Comparison of ENCODE assay signal across 20 cellular contexts in the genomic region with DNA sequence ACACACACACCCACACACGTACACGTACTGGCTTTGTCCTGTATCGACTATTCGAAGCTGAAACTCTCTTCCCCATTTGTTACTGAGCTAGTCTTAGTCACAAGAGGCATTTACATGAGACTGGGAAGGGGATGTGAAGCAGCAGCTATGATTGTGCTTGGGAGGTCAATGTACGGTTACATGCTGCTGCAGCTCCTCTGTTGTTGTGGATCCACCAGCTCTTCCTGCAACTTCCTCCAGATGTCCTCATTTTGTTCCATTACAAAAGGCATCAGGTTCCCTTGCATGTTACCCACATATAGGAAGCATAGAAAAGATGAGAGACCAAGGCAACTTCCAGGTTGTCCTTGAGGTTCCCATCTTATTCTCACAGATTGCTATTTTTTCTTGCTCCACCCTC.
DNase-seq lines count a peak whose midpoint lies in the region; ATAC-seq, FAIRE-seq and TF ChIP-seq lines count a peak whose summit lies in the region.
"Had no signal": no experiment of that assay in that cellular context is flagged by ENCODE, and none has a peak within 500 bp of the region (broad histone marks: within the 10 kb centered on the region; RNA-seq: fewer than 3 reads in every experiment).

No MANE protein-coding gene starts in this region.

- H3K4me3 ChIP-seq in cardiac fibroblast (replicated peaks in 1 of 2; ENCODE audit: low read depth in 2 of 2, low read length in 2 of 2): no peak overlapping the region
- no peak overlapping the region for H3K4me3 ChIP-seq in HepG2 (replicated peaks in 1 of 3; ENCODE audit: insufficient read depth in 1 of 3, low read depth in 2 of 3, low read length in 3 of 3)
- H3K4me3 ChIP-seq: BLaER1, tibial nerve had no signal

- DNase-seq in ELR (ENCODE audit: low read depth): peak; percentile 10
- peak; percentile 9 for DNase-seq in M059J (ENCODE audit: low read depth)
- DNase-seq in cardiac fibroblast (ENCODE audit: low read depth in 2 of 2): peak in 1 of 2 donors; percentile 20
- peak; percentile 6 for DNase-seq in HepG2 (ENCODE audit: low spot score)
- no peak for DNase-seq in NCI-H187 treated with DMSO at 0.1 percent for 48 hours (lab: John Stamatoyannopoulos, UW)
- DNase-seq in effector memory CD8-positive, alpha-beta T cell: no peak
- DNase-seq in occipital lobe (lab: John Stamatoyannopoulos, UW): no peak
- DNase-seq: activated CD4-positive, alpha-beta T cell treated with anti-CD3 and anti-CD28 coated beads for 48 hours; activated naive CD8-positive, alpha-beta T cell treated with anti-CD3 and anti-CD28 coated beads for 36 hours; activated T-cell treated with anti-CD3 and anti-CD28 coated beads, Interleukin-2, amount 50 U/mL, for 1 hour; DMS79; left ventricle myocardium superior; naive thymus-derived CD8-positive, alpha-beta T cell; retina; stimulated activated CD4-positive, alpha-beta T cell treated with anti-CD3 and anti-CD28 coated beads, Interleukin-2, amount 100 ng/mL, for 48 hours had no signal

- H3K36me3 ChIP-seq in HepG2 (replicated peaks in 1 of 2; ENCODE audit: control insufficient read depth in 1 of 2, insufficient read depth in 2 of 2, low read length in 2 of 2): no peaks in the 10 kb centered on the region
- H3K36me3 ChIP-seq: BLaER1, tibial nerve had no signal

- intact Hi-C loops in HepG2 (cut with micrococcal nuclease; ENCODE audit: unreplicated experiment): loop anchor here (10.0 kb wide), 1 partner anchor 750 kb away; no protein-coding TSS in a partner anchor

- in situ Hi-C loops in HepG2 (cut with HindIII; ENCODE audit: extremely low pct_ligation_motif_present, low pct_unique_long_range_greater_than_20kb): loop anchor here (25.0 kb wide), 1 partner anchor 177 kb away; no protein-coding TSS in a partner anchor

- peak; percentile 2 for TF ChIP-seq CTCF in cardiac fibroblast (IDR thresholded peaks at IDR 0.05; ENCODE audit: low read depth, low read length)
- TF ChIP-seq CTCF in HepG2 (CRISPR knock-in tag; IDR thresholded peaks at IDR 0.05): peak; percentile 41

- no peaks in the 10 kb centered on the region; a peak in 1 of 5 replicates for H3K27me3 ChIP-seq in HepG2 (ENCODE audit: control insufficient read depth in 1 of 2, insufficient read depth in 2 of 2, low read length in 2 of 2)
- H3K27me3 ChIP-seq: BLaER1, tibial nerve had no signal

- no peaks in the 10 kb centered on the region for H4K20me1 ChIP-seq in HepG2 (ENCODE audit: insufficient read depth, low read length)
- H4K20me1 ChIP-seq: BLaER1 had no signal

- POLR2A ChIA-PET in HepG2 (lab: Yijun Ruan, JAX): no interaction called here

- no peaks in the 10 kb centered on the region for H3K36me3 Mint-ChIP-seq in effector memory CD8-positive, alpha-beta T cell (ENCODE audit: insufficient read depth)
- H3K36me3 Mint-ChIP-seq: activated naive CD8-positive, alpha-beta T cell treated with anti-CD3 and anti-CD28 coated beads for 36 hours had no signal

- no peak overlapping the region for H3K4me3 Mint-ChIP-seq in effector memory CD8-positive, alpha-beta T cell
- H3K4me3 Mint-ChIP-seq: activated naive CD8-positive, alpha-beta T cell treated with anti-CD3 and anti-CD28 coated beads for 36 hours; naive thymus-derived CD8-positive, alpha-beta T cell had no signal

- no peak overlapping the region for H3K4me2 ChIP-seq in HepG2 (ENCODE audit: low read depth, low read length)
- H3K4me2 ChIP-seq: BLaER1 had no signal

- H3K27ac ChIP-seq in HepG2 (ENCODE audit: extremely low read length, insufficient read depth, low read length): no peak overlapping the region
- H3K27ac ChIP-seq: BLaER1, epithelial cell of prostate, HL-60, tibial nerve had no signal

- no peak overlapping the region for H3K9ac ChIP-seq in HepG2 (ENCODE audit: insufficient read depth, low read depth, low read length)
- H3K9ac ChIP-seq: BLaER1 had no signal

- no peak for TF ChIP-seq POLR2A in HepG2 (IDR thresholded peaks at IDR 0.05; ENCODE audit: insufficient read depth in 1 of 2, low read depth in 2 of 2, low read length in 2 of 2)

- H3K9me3 Mint-ChIP-seq in effector memory CD8-positive, alpha-beta T cell: peaks cover 15 to 24% of the 10 kb centered on the region in 2 donors

- H2AFZ ChIP-seq in HepG2 (ENCODE audit: low read length): peak overlapping the region; percentile 9

- no peaks in the 10 kb centered on the region for H3K4me1 ChIP-seq in HepG2 (ENCODE audit: insufficient read depth, low read length)
- H3K4me1 ChIP-seq: BLaER1, tibial nerve had no signal

- no peak for FAIRE-seq in HepG2 (lab: Jason Lieb, UNC)

- H3K27ac Mint-ChIP-seq in effector memory CD8-positive, alpha-beta T cell: no peak overlapping the region
- H3K27ac Mint-ChIP-seq: activated naive CD8-positive, alpha-beta T cell treated with anti-CD3 and anti-CD28 coated beads for 36 hours; naive thymus-derived CD8-positive, alpha-beta T cell had no signal

- WGBS in HepG2 (ENCODE audit: low lambda C conversion rate): 4% methylated on average over 5 of the region's 5 CpGs

- peak; percentile 70 for ATAC-seq in HepG2
- ATAC-seq in effector memory CD8-positive, alpha-beta T cell (replicated peaks): no peak
- no peak for ATAC-seq in HG03520 (IDR thresholded peaks at IDR 0.05; ENCODE audit: unreplicated experiment)
- ATAC-seq: left ventricle myocardium superior; naive thymus-derived CD8-positive, alpha-beta T cell had no signal

- CTCF ChIA-PET in HepG2 (lab: Yijun Ruan, JAX; ENCODE audit: low intra/inter-chr PET ratio, low total read pairs): no interaction called here

- no peak for TF ChIP-seq RAD21 in HepG2 (CRISPR knock-in tag; IDR thresholded peaks at IDR 0.05)

- no peaks in the 10 kb centered on the region for H3K27me3 Mint-ChIP-seq in effector memory CD8-positive, alpha-beta T cell
- H3K27me3 Mint-ChIP-seq: activated naive CD8-positive, alpha-beta T cell treated with anti-CD3 and anti-CD28 coated beads for 36 hours had no signal

- no peaks in the 10 kb centered on the region for H3K79me2 ChIP-seq in HepG2 (ENCODE audit: insufficient read depth, low read length)

- H3K4me1 Mint-ChIP-seq in effector memory CD8-positive, alpha-beta T cell (ENCODE audit: low read depth in 2 of 2): no peaks in the 10 kb centered on the region
- H3K4me1 Mint-ChIP-seq: activated naive CD8-positive, alpha-beta T cell treated with anti-CD3 and anti-CD28 coated beads for 36 hours; naive thymus-derived CD8-positive, alpha-beta T cell had no signal

- H3K9me3 ChIP-seq in HepG2 (ENCODE audit: low read length): no peaks in the 10 kb centered on the region
- H3K9me3 ChIP-seq: tibial nerve had no signal

- BruUV-seq in HepG2 (replicated peaks; lab: Mats Ljungman, UMichigan): no TSS peak

- TF ChIP-seq EP300 in HepG2 (IDR thresholded peaks at IDR 0.05; ENCODE audit: low read depth in 2 of 2, low read length in 2 of 2) (no peak), HepG2 (CRISPR knock-in tag; IDR thresholded peaks at IDR 0.05; ENCODE audit: borderline replicate concordance) (no peak)

TF ChIP-seq in HepG2, 621 proteins besides CTCF, POLR2A, EP300 and RAD21:
- TF ChIP-seq ISX (CRISPR knock-in tag; conservative IDR thresholded peaks at IDR 0.05): no peak
- no peak for TF ChIP-seq ZNF782 (CRISPR knock-in tag; IDR thresholded peaks at IDR 0.05; ENCODE audit: borderline replicate concordance)
- TF ChIP-seq ARNT2 (CRISPR knock-in tag; IDR thresholded peaks at IDR 0.05; ENCODE audit: low read depth): no peak
- TF ChIP-seq RXRA (CRISPR knock-in tag; IDR thresholded peaks at IDR 0.05): no peak
- TF ChIP-seq, protein P1, sequence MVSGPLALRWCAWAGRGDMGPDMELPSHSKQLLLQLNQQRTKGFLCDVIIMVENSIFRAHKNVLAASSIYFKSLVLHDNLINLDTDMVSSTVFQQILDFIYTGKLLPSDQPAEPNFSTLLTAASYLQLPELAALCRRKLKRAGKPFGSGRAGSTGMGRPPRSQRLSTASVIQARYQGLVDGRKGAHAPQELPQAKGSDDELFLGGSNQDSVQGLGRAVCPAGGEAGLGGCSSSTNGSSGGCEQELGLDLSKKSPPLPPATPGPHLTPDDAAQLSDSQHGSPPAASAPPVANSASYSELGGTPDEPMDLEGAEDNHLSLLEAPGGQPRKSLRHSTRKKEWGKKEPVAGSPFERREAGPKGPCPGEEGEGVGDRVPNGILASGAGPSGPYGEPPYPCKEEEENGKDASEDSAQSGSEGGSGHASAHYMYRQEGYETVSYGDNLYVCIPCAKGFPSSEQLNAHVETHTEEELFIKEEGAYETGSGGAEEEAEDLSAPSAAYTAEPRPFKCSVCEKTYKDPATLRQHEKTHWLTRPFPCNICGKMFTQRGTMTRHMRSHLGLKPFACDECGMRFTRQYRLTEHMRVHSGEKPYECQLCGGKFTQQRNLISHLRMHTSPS (CRISPR knock-in tag; IDR thresholded peaks at IDR 0.05; ENCODE audit: low read depth): no peak
- TF ChIP-seq NFKBIZ (CRISPR knock-in tag; IDR thresholded peaks at IDR 0.05): no peak
- TF ChIP-seq ZNF501 (CRISPR knock-in tag; IDR thresholded peaks at IDR 0.05): no peak
TF ChIP-seq in HepG2: peak in this region for 0.

Comparison
In these comparisons a context has a peak if more than half of its experiments do, and no peak if none do; other contexts are left out.
1. DNase-seq: peak in ELR (single experiment), M059J (single experiment) and HepG2 (single experiment); none in NCI-H187 treated with DMSO at 0.1 percent for 48 hours (single experiment), effector memory CD8-positive, alpha-beta T cell (0 of 3) and occipital lobe (single experiment).